Comparison of ENCODE assay signal across 9 cellular contexts in the genomic region with DNA sequence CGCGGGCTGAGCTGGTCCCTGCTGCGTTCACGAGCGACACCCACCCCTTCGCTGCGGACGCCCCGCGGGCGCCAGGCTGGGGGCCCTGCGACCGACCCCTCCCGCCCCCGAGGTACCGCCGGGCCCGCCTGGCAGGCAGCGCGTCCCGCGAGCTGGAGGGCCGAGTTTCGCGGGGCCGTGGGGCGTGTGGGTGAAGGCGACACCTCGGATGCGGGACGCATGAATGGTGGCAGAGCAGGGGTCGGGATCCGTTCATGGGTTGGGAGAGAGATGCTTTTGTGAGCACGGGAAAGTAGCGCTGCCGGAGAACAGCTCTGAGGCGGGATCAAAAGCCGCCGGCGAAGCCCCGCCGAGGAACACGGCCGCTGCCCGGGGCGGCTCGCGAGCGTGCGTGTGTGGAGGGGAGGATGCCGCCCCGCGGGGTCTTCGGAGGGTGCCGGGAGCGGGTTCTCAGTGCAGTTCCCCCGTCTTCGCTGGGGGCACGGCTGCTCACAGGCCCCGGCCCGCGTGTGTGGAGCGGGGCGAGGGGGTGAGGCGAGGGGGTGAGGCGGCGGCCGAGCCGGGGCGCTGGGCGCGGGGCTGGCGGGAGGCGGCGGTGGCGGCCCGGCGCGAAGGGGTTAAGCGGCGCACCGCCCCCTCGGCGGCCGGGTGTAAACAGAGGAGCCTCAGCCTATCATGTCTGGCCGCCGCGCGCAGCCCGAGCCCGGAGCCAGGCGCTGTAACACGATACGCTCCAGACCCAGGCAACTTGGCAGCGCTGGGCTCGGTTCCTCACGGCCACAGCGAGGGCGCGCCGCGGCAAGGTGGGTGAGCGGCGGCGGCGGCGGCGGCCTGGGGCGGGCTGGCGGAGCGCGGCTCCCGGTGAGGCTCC.
DNase-seq lines count a peak whose midpoint lies in the region; ATAC-seq and TF ChIP-seq lines count a peak whose summit lies in the region.
"Had no signal": no experiment of that assay in that cellular context is flagged by ENCODE, and none has a peak within 500 bp of the region (broad histone marks: within the 10 kb centered on the region; RNA-seq: fewer than 3 reads in every experiment).

No MANE protein-coding gene starts in this region.

- H3K4me1 ChIP-seq in ectodermal cell (ENCODE audit: control insufficient read depth, insufficient read depth, low read length), result peaks cover 19% of the 10 kb centered on the region
- peaks cover 9 to 20% (median 16%) of the 10 kb centered on the region in 4 donors for H3K4me1 ChIP-seq in liver (ENCODE audit: control insufficient read depth in 4 of 4, insufficient read depth in 4 of 4, low read length in 3 of 4)

- no peak overlapping the region for H3K9ac ChIP-seq in liver (ENCODE audit: low read depth in 1 of 2, low read length in 2 of 2)

- H3K9me3 ChIP-seq in ectodermal cell (ENCODE audit: control insufficient read depth, low read length), result no peaks in the 10 kb centered on the region
- no peaks in the 10 kb centered on the region for H3K9me3 ChIP-seq in liver (ENCODE audit: control insufficient read depth in 4 of 4, low read length in 3 of 4)
- H3K9me3 ChIP-seq: neutrophil had no signal

- ATAC-seq in GM18505 (IDR thresholded peaks at IDR 0.05; ENCODE audit: unreplicated experiment) (peak; percentile 89), HG02870 (IDR thresholded peaks at IDR 0.05; ENCODE audit: unreplicated experiment) (peak; percentile 95)

- H3K36me3 ChIP-seq in ectodermal cell (ENCODE audit: control insufficient read depth, insufficient read depth, low read length) (no peaks in the 10 kb centered on the region), liver (ENCODE audit: control insufficient read depth in 4 of 4, insufficient read depth in 3 of 4, low read depth in 1 of 4, low read length in 3 of 4) (no peaks in the 10 kb centered on the region)
- H3K36me3 ChIP-seq: neutrophil had no signal

- H3K4me3 ChIP-seq in ectodermal cell (ENCODE audit: insufficient read depth, low read depth, low read length), result peak overlapping the region; percentile 70
- peak overlapping the region; percentile 45 to 88 (median 65) for H3K4me3 ChIP-seq in liver (ENCODE audit: low read depth in 1 of 3, low read length in 3 of 3)

- TF ChIP-seq RAD21 in liver (IDR thresholded peaks at IDR 0.05), result no peak

- H3K27ac ChIP-seq in ectodermal cell (ENCODE audit: insufficient read depth, low read depth, low read length, poor library complexity, severe bottlenecking) (peak overlapping the region; percentile 77), liver (ENCODE audit: low read depth in 1 of 2, low read length in 2 of 2) (peak overlapping the region in 1 of 2 donors; percentile 15)
- H3K27ac ChIP-seq: neutrophil had no signal

- TF ChIP-seq POLR2A in GM18505 (IDR thresholded peaks at IDR 0.05; ENCODE audit: borderline replicate concordance, extremely low read depth, insufficient read depth, insufficient read length), result no peak

- peaks cover 9% of the 10 kb centered on the region for H3K27me3 ChIP-seq in ectodermal cell (ENCODE audit: control insufficient read depth, insufficient read depth, low read length, poor library complexity, severe bottlenecking)
- peaks cover 0 to 11% (median 0%) of the 10 kb centered on the region in 4 donors for H3K27me3 ChIP-seq in liver (ENCODE audit: control insufficient read depth in 4 of 4, insufficient read depth in 4 of 4, low read length in 3 of 4)

- no peak for TF ChIP-seq CTCF in liver (IDR thresholded peaks at IDR 0.05; ENCODE audit: low read depth, low read length, missing input control)

- 0% methylated on average over 113 of the region's 113 CpGs for WGBS in ectodermal cell, 2 experiments
- WGBS in liver, result 1% methylated on average over 113 of the region's 113 CpGs

- DNase-seq in NCI-H1930 (lab: John Stamatoyannopoulos, UW) (peak; percentile 82 to 87), superior temporal gyrus (ENCODE audit: extremely low spot score) (no peak)
- DNase-seq in activated CD4-positive, alpha-beta T cell treated with anti-CD3 and anti-CD28 coated beads, Interleukin-2, amount 50 U/mL, for 4 hours, result peak; percentile 1 to 17
- peak; percentile 41 to 62 for DNase-seq in stimulated activated CD4-positive, alpha-beta T cell treated with anti-CD3 and anti-CD28 coated beads, Interleukin-2, amount 100 ng/mL, for 24 hours

TF ChIP-seq in liver, 16 proteins besides CTCF, POLR2A, EP300 and RAD21:
- TF ChIP-seq FOXA2 (IDR thresholded peaks at IDR 0.05) (no peak), EGR1 (IDR thresholded peaks at IDR 0.05; ENCODE audit: low read depth in 2 of 2) (peak in 1 of 2 donors; percentile 46), YY1 (IDR thresholded peaks at IDR 0.05) (peak; percentile 10)
